ENCODE assay signal across 9 cellular contexts in the genomic region with DNA sequence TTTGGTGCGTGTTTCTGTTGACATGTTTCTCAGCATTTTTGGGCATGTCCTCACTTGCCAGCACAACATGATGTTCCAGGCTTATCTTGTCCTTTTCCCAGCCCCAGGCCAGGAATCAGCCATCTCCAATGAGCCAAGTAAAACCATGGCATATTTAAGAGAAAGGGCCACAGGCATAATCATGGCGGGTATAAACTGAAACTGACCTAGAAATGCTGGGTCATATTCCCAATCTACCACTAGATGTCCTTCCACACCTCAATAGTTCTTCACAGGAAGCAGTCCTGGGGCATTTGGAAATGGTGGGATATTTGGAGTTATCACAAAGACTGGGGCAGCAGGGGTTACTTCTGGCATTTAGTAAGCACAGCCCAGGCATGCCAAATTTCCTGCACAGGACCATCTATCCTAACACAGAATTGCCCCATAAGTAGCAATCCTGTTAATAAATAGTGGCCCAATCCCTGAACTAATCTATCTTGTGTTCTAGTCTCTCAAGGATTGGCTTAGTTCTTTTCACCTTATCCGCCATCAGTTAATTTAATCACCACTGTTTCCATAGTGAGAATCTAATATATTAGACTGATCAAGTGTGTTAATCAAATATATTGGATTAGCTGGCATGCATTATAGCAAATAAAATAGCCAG.
DNase-seq lines count a peak whose midpoint lies in the region; ATAC-seq and TF ChIP-seq lines count a peak whose summit lies in the region.
"Had no signal": no experiment of that assay in that cellular context is flagged by ENCODE, and none has a peak within 500 bp of the region (broad histone marks: within the 10 kb centered on the region; RNA-seq: fewer than 3 reads in every experiment).

No MANE protein-coding gene starts in this region.

- WGBS in thyroid gland, 2 donors, result 81% methylated on average over 3 of the region's 3 CpGs

- H3K9me3 ChIP-seq in thyroid gland, result no peaks in the 10 kb centered on the region

- H3K4me1 Mint-ChIP-seq in T-helper 2 cell treated with Interferon-gamma antibody and Interleukin-4, amounts not matched to agents 5 μg/mL and 100 μg/mL, for 36 hours (ENCODE audit: low read depth), result no peaks in the 10 kb centered on the region
- H3K4me1 Mint-ChIP-seq: memory B cell had no signal

- H3K27ac ChIP-seq in thyroid gland, result no peak overlapping the region

- peak in 1 of 6 experiments; percentile 26 for TF ChIP-seq CTCF in thyroid gland (IDR thresholded peaks at IDR 0.05)

- no peaks in the 10 kb centered on the region for H3K4me1 ChIP-seq in thyroid gland

- DNase-seq in COLO829 (ENCODE audit: low spot score) (peak; percentile 61), NCI-H526 (lab: John Stamatoyannopoulos, UW) (peak; percentile 46 to 74), cerebellum (ENCODE audit: low spot score) (peak; percentile 27), myocyte (ENCODE audit: low read depth) (peak; percentile 73), thyroid gland (no peak)
- DNase-seq in activated naive CD4-positive, alpha-beta T cell treated with anti-CD3 and anti-CD28 coated beads, Interleukin-2, amount 50 U/mL, for 72 hours (ENCODE audit: low spot score in 2 of 2), result no peak
- DNase-seq in T-helper 2 cell treated with Interferon-gamma antibody and Interleukin-4, amounts not matched to agents 5 μg/mL and 100 μg/mL, for 36 hours (ENCODE audit: low spot score), result no peak

- H3K27me3 ChIP-seq in thyroid gland, result no peaks in the 10 kb centered on the region

- no peak overlapping the region for H3K4me3 ChIP-seq in thyroid gland (replicated peaks in 1 of 3)

- no peaks in the 10 kb centered on the region for H3K36me3 Mint-ChIP-seq in activated naive CD4-positive, alpha-beta T cell treated with anti-CD3 and anti-CD28 coated beads, Interleukin-2, amount 50 U/mL, for 72 hours
- H3K36me3 Mint-ChIP-seq in T-helper 2 cell treated with Interferon-gamma antibody and Interleukin-4, amounts not matched to agents 5 μg/mL and 100 μg/mL, for 36 hours (ENCODE audit: low read depth), result no peaks in the 10 kb centered on the region
- H3K36me3 Mint-ChIP-seq: memory B cell had no signal

- H3K27me3 Mint-ChIP-seq in T-helper 2 cell treated with Interferon-gamma antibody and Interleukin-4, amounts not matched to agents 5 μg/mL and 100 μg/mL, for 36 hours (ENCODE audit: low read depth), result no peaks in the 10 kb centered on the region
- H3K27me3 Mint-ChIP-seq: memory B cell had no signal

- no peak overlapping the region for H3K27ac Mint-ChIP-seq in activated naive CD4-positive, alpha-beta T cell treated with anti-CD3 and anti-CD28 coated beads, Interleukin-2, amount 50 U/mL, for 72 hours
- H3K27ac Mint-ChIP-seq in T-helper 2 cell treated with Interferon-gamma antibody and Interleukin-4, amounts not matched to agents 5 μg/mL and 100 μg/mL, for 36 hours, result no peak overlapping the region
- H3K27ac Mint-ChIP-seq: memory B cell had no signal

- ATAC-seq in GM21723 (IDR thresholded peaks at IDR 0.05; ENCODE audit: unreplicated experiment), result peak; percentile 53
- no peak for ATAC-seq in activated naive CD4-positive, alpha-beta T cell treated with anti-CD3 and anti-CD28 coated beads, Interleukin-2, amount 50 U/mL, for 72 hours

- TF ChIP-seq POLR2A in thyroid gland (IDR thresholded peaks at IDR 0.05), result no peak

- no peaks in the 10 kb centered on the region for H3K36me3 ChIP-seq in thyroid gland

- no peak overlapping the region for H3K4me3 Mint-ChIP-seq in T-helper 2 cell treated with Interferon-gamma antibody and Interleukin-4, amounts not matched to agents 5 μg/mL and 100 μg/mL, for 36 hours
- H3K4me3 Mint-ChIP-seq: memory B cell had no signal

- no peaks in the 10 kb centered on the region for H3K9me3 Mint-ChIP-seq in activated naive CD4-positive, alpha-beta T cell treated with anti-CD3 and anti-CD28 coated beads, Interleukin-2, amount 50 U/mL, for 72 hours
- no peaks in the 10 kb centered on the region for H3K9me3 Mint-ChIP-seq in T-helper 2 cell treated with Interferon-gamma antibody and Interleukin-4, amounts not matched to agents 5 μg/mL and 100 μg/mL, for 36 hours
- H3K9me3 Mint-ChIP-seq: memory B cell had no signal

- intact Hi-C loops in thyroid gland (cut with DNase I), result no loop called here

Comparison
In these comparisons a context has a peak if more than half of its experiments do, and no peak if none do; other contexts are left out.
1. DNase-seq: peak in COLO829 (single experiment), NCI-H526 (2 of 2), cerebellum (single experiment) and myocyte (single experiment); none in thyroid gland (0 of 2), activated naive CD4-positive, alpha-beta T cell treated with anti-CD3 and anti-CD28 coated beads, Interleukin-2, amount 50 U/mL, for 72 hours (0 of 2) and T-helper 2 cell treated with Interferon-gamma antibody and Interleukin-4, amounts not matched to agents 5 μg/mL and 100 μg/mL, for 36 hours (single experiment).